Comparison of ENCODE assay signal across 1 cellular context in the genomic region with DNA sequence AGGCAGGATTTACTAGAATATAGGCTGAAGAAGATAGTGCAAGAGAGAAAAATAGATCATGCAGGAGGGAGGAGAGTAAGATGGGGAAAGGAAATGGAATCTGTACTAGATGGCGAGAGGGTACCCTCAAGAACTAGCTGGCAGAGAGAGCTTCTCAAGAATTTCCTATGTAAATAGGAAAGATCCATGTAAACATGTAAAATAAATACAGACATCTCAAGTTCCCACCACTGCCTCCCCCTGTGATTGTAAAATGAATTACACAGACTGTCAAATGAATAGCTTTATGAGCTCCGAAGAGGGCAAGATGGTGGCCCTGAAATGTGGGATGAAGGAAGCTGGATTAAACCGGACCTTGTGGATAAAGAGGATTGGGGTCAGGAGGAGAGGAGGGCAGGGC.
TF ChIP-seq lines count a peak whose summit lies in the region.

No MANE protein-coding gene starts in this region.

TF ChIP-seq in HEK293, 187 proteins besides CTCF, POLR2A, EP300 and RAD21 (continued from another document):
- TF ChIP-seq ZBTB11 (tag by site-specific recombination; conservative IDR thresholded peaks at IDR 0.05; ENCODE audit: low read depth) (peak; percentile 39; the same call in 1 of the 2 replicates), ZNF639 (tag by site-specific recombination; IDR thresholded peaks at IDR 0.05) (no peak), ZNF18 (tag by site-specific recombination; IDR thresholded peaks at IDR 0.05) (peak; percentile 63; the same call in 1 of the 2 replicates)
